Comparison of ENCODE assay signal across 8 cellular contexts in the genomic region with DNA sequence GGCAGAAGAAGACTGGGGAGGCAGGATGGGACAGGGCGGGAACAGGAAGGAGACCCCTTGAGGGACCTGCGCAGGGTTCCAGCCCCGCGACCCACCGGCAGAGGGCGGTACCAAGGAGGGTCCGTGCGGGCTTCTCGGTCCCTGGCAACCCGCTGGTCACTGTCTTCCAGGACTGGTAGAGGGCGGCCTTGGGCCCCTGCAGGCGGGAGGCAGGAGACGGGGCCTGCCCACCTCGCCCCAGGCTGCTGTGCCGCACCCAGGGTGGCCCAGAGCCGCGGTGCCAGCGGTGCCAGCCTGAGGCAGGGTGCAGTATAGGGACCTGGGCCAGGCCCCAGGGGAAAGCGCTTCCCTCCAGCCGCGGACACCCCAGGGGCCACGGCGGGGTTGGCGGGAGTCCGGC. TPM values are rescaled to one million over a fixed set of nuclear protein-coding genes. Genes with fewer than 3 reads are reported as not detected.
DNase-seq lines count a peak whose midpoint lies in the region; TF ChIP-seq lines count a peak whose summit lies in the region.

No MANE protein-coding gene starts in this region.

- peak; percentile 38 to 51 for DNase-seq in activated CD4-positive, alpha-beta T cell treated with anti-CD3 and anti-CD28 coated beads for 24 hours (ENCODE audit: low read depth in 2 of 2)
- DNase-seq in coronary artery (ENCODE audit: low spot score) (no peak), lung microvascular endothelial cell (ENCODE audit: low read depth in 2 of 2) (peak; percentile 36 to 47), G401 (ENCODE audit: low spot score) (no peak), NCI-H82 (lab: John Stamatoyannopoulos, UW) (no peak), NCI-H524 treated with DMSO at 0.1 percent for 48 hours (lab: John Stamatoyannopoulos, UW) (no peak)
- peak; percentile 7 for DNase-seq in stimulated activated CD8-positive, alpha-beta memory T cell treated with anti-CD3 and anti-CD28 coated beads, Interleukin-12 subunit alpha, Interleukin-12 subunit beta, amount 100 ng/mL, for 24 hours (ENCODE audit: extremely low read depth)

- peak overlapping the region; percentile 65 for H3K4me3 ChIP-seq in coronary artery

- peak overlapping the region in 1 of 2 donors; percentile 15 for H3K27ac ChIP-seq in coronary artery

- TF ChIP-seq CTCF in GM12873 (IDR thresholded peaks at IDR 0.05; ENCODE audit: insufficient read depth, low read depth, low read length, missing control alignments), result peak; percentile 80
- peak; percentile 38 for TF ChIP-seq CTCF in coronary artery (IDR thresholded peaks at IDR 0.05)

- in situ Hi-C loops in G401 (cut with HindIII; ENCODE audit: low sequenced_read_pairs), result no loop called here

RNA-seq across cellular contexts. Expression of a gene that starts 34.5 kb away (rescaled TPM):
- total RNA-seq in lung microvascular endothelial cell, result under 0.01 and 0.20 TPM in 2 replicates
- total RNA-seq in G401 (2014; rRNA removed; shearing (Covaris generic)), result not detected in 2 replicates

Comparison
In these comparisons a context has a peak if more than half of its experiments do, and no peak if none do; other contexts are left out.
1. DNase-seq: peak in activated CD4-positive, alpha-beta T cell treated with anti-CD3 and anti-CD28 coated beads for 24 hours (2 of 2), lung microvascular endothelial cell (2 of 2) and stimulated activated CD8-positive, alpha-beta memory T cell treated with anti-CD3 and anti-CD28 coated beads, Interleukin-12 subunit alpha, Interleukin-12 subunit beta, amount 100 ng/mL, for 24 hours (single experiment); none in coronary artery (single experiment), G401 (single experiment), NCI-H82 (single experiment) and NCI-H524 treated with DMSO at 0.1 percent for 48 hours (single experiment).